Comparison of ENCODE assay signal across 9 cellular contexts in the genomic region with DNA sequence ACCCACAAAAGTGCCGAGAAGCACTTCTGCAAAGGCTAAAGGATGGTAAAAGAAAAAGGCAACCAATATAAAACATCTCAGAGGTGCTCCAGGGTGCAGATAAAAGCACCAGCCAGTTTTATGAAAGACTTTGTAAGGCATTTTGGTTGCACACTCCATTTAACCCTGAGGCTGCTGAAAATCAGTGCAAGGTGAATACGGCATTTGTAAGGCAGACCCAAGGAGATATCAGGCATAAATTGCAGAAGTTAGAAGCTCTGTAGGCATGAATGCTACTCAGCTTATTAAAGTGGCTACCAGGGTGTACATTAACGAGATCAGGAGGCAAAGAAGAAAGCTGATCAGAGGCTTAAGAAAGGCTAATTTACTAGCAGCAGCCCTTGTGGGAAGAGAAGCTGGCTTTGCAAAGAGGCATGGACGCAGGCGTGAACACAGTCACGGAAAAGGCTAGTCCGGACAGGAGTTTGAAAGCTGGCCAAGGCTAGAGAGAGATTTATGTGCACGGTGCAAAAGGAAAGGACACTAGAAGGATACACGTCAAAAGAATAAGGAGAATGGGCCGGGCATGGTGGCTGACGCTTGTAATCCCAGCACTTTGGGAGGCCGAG.
DNase-seq lines count a peak whose midpoint lies in the region; ATAC-seq, FAIRE-seq and TF ChIP-seq lines count a peak whose summit lies in the region.
"Had no signal": no experiment of that assay in that cellular context is flagged by ENCODE, and none has a peak within 500 bp of the region (broad histone marks: within the 10 kb centered on the region; RNA-seq: fewer than 3 reads in every experiment).

No MANE protein-coding gene starts in this region.

- dilution Hi-C loops in keratinocyte (cut with MboI; ENCODE audit: extremely low pct_ligation_motif_present, low sequenced_read_pairs): no loop called here

- H2AFZ ChIP-seq in keratinocyte (ENCODE audit: control insufficient read depth, low read length): peak overlapping the region; percentile 42

- H3K27ac Mint-ChIP-seq in activated naive CD8-positive, alpha-beta T cell treated with anti-CD3 and anti-CD28 coated beads for 36 hours: peak overlapping the region; percentile 82
- peak overlapping the region; percentile 96 to 97 for H3K27ac Mint-ChIP-seq in stimulated activated naive CD8-positive, alpha-beta T cell treated with anti-CD3 and anti-CD28 coated beads, Interleukin-15, amount 100 ng/mL, for 72 hours

- H3K4me1 ChIP-seq in keratinocyte (ENCODE audit: control insufficient read depth, extremely low read depth, insufficient read depth, low read length): no peaks in the 10 kb centered on the region

- peaks cover 20% of the 10 kb centered on the region for H3K4me1 Mint-ChIP-seq in activated naive CD8-positive, alpha-beta T cell treated with anti-CD3 and anti-CD28 coated beads for 36 hours
- H3K4me1 Mint-ChIP-seq in stimulated activated naive CD8-positive, alpha-beta T cell treated with anti-CD3 and anti-CD28 coated beads, Interleukin-15, amount 100 ng/mL, for 72 hours: peaks cover 26% of the 10 kb centered on the region

- peaks cover 4% of the 10 kb centered on the region for H3K9me3 Mint-ChIP-seq in activated naive CD8-positive, alpha-beta T cell treated with anti-CD3 and anti-CD28 coated beads for 36 hours
- H3K9me3 Mint-ChIP-seq in stimulated activated naive CD8-positive, alpha-beta T cell treated with anti-CD3 and anti-CD28 coated beads, Interleukin-15, amount 100 ng/mL, for 72 hours: no peaks in the 10 kb centered on the region

- no peak overlapping the region for H3K9ac ChIP-seq in keratinocyte (ENCODE audit: control insufficient read depth, extremely low read depth, insufficient read depth, low read length)

- H3K36me3 Mint-ChIP-seq in activated naive CD8-positive, alpha-beta T cell treated with anti-CD3 and anti-CD28 coated beads for 36 hours: no peaks in the 10 kb centered on the region

- H3K9me1 ChIP-seq in keratinocyte (ENCODE audit: control insufficient read depth, extremely low read depth, insufficient read depth, low read length): no peaks in the 10 kb centered on the region

- H3K36me3 ChIP-seq in keratinocyte (ENCODE audit: control insufficient read depth in 2 of 2, extremely low read depth in 1 of 2, insufficient read depth in 2 of 2, low read length in 2 of 2): no peaks in the 10 kb centered on the region

- no peaks in the 10 kb centered on the region for H3K79me2 ChIP-seq in keratinocyte (ENCODE audit: control insufficient read depth, insufficient read depth, low read length)

- peak overlapping the region; percentile 81 for H3K4me3 Mint-ChIP-seq in activated naive CD8-positive, alpha-beta T cell treated with anti-CD3 and anti-CD28 coated beads for 36 hours
- peak overlapping the region; percentile 84 to 94 for H3K4me3 Mint-ChIP-seq in stimulated activated naive CD8-positive, alpha-beta T cell treated with anti-CD3 and anti-CD28 coated beads, Interleukin-15, amount 100 ng/mL, for 72 hours

- ATAC-seq in stimulated activated naive CD8-positive, alpha-beta T cell treated with anti-CD3 and anti-CD28 coated beads, Interleukin-15, amount 100 ng/mL, for 72 hours: peak; percentile 12

- peak overlapping the region; percentile 81 for H3K4me2 ChIP-seq in keratinocyte (ENCODE audit: control insufficient read depth, extremely low read depth, insufficient read depth, low read depth, low read length)

- DNase-seq in DMS 273 (lab: John Stamatoyannopoulos, UW; ENCODE audit: unreplicated experiment): peak; percentile 25
- DNase-seq in DMS 273 treated with DMSO at 0.1 percent for 48 hours (lab: John Stamatoyannopoulos, UW): no peak
- no peak for DNase-seq in activated naive CD8-positive, alpha-beta T cell treated with anti-CD3 and anti-CD28 coated beads for 36 hours
- peak; percentile 7 for DNase-seq in keratinocyte (ENCODE audit: low read depth, low spot score)
- DNase-seq in stimulated activated naive CD8-positive, alpha-beta T cell treated with anti-CD3 and anti-CD28 coated beads, Interleukin-15, amount 100 ng/mL, for 72 hours: no peak
- DNase-seq in NCI-H2081 (lab: John Stamatoyannopoulos, UW): no peak
- no peak for DNase-seq in NOMO-1 treated with dmso at 0.1 percent for 144 hours (lab: John Stamatoyannopoulos, UW; ENCODE audit: unreplicated experiment)
- no peak for DNase-seq in putamen (ENCODE audit: low spot score)

- no peaks in the 10 kb centered on the region for H3K27me3 Mint-ChIP-seq in activated naive CD8-positive, alpha-beta T cell treated with anti-CD3 and anti-CD28 coated beads for 36 hours
- no peaks in the 10 kb centered on the region for H3K27me3 Mint-ChIP-seq in stimulated activated naive CD8-positive, alpha-beta T cell treated with anti-CD3 and anti-CD28 coated beads, Interleukin-15, amount 100 ng/mL, for 72 hours

- no peak for TF ChIP-seq CTCF in keratinocyte (optimal IDR thresholded peaks at IDR 0.05 in 1 of 3, IDR thresholded peaks at IDR 0.05 in 1 of 3, conservative IDR thresholded peaks at IDR 0.05 in 1 of 3; ENCODE audit: extremely low read depth in 1 of 3, insufficient read depth in 2 of 3, low read length in 3 of 3)

- no peaks in the 10 kb centered on the region for H4K20me1 ChIP-seq in keratinocyte (ENCODE audit: control insufficient read depth, extremely low read depth, insufficient read depth, low read length)

- no peaks in the 10 kb centered on the region for H3K27me3 ChIP-seq in keratinocyte (ENCODE audit: control insufficient read depth, extremely low read depth, insufficient read depth, low read length)

- peak overlapping the region; percentile 9 to 47 (median 26) for H3K4me3 ChIP-seq in keratinocyte (ENCODE audit: control insufficient read depth in 2 of 3, extremely low read depth in 1 of 3, insufficient read depth in 2 of 3, low read depth in 1 of 3, low read length in 3 of 3)

- H3K27ac ChIP-seq in keratinocyte (ENCODE audit: control insufficient read depth, insufficient read depth, low read length): no peak overlapping the region
- H3K27ac ChIP-seq: 22Rv1 had no signal

- H3K9me3 ChIP-seq in keratinocyte (ENCODE audit: control insufficient read depth, low read depth, low read length): no peaks in the 10 kb centered on the region

- FAIRE-seq in keratinocyte (lab: Jason Lieb, UNC): no peak

Comparison
In these comparisons a context has a peak if more than half of its experiments do, and no peak if none do; other contexts are left out.
1. DNase-seq: peak in DMS 273 (single experiment) and keratinocyte (single experiment); none in DMS 273 treated with DMSO at 0.1 percent for 48 hours (single experiment), activated naive CD8-positive, alpha-beta T cell treated with anti-CD3 and anti-CD28 coated beads for 36 hours (single experiment), stimulated activated naive CD8-positive, alpha-beta T cell treated with anti-CD3 and anti-CD28 coated beads, Interleukin-15, amount 100 ng/mL, for 72 hours (0 of 2), NCI-H2081 (0 of 2), NOMO-1 treated with dmso at 0.1 percent for 144 hours (single experiment) and putamen (single experiment).